ENCODE assay signal across 18 cellular contexts in the genomic region with DNA sequence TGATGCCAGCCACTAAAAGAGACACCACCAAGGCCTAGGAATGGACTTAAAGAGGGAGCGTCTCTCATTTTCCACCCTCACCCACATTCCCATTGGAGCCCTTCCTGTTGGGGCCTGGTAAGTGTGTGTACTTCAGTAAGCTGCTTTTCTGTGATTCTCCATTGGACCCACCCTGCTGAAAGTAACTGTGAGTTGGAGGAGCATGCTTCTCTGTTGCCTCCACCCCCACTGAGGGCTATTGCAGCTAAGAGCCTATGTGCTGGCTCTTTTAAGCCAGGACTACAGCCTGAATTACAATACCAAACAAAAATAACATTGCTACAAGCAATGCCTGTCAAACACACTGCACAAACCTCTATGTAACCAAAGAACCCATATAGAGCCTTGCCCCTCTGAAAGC.
A peak's percentile ranks its signal among the peaks of the same experiment; 100 is the strongest.
DNase-seq lines count a peak whose midpoint lies in the region; ATAC-seq and TF ChIP-seq lines count a peak whose summit lies in the region.
"Had no signal": no experiment of that assay in that cellular context is flagged by ENCODE, and none has a peak within 500 bp of the region (broad histone marks: within the 10 kb centered on the region; RNA-seq: fewer than 3 reads in every experiment).

No MANE protein-coding gene starts in this region.

- DNase-seq in activated naive CD8-positive, alpha-beta T cell treated with anti-CD3 and anti-CD28 coated beads, Interleukin-2, amount 10 ng/mL, durations not matched to agents 7 days and 5 days, result no peak
- no peak for DNase-seq in activated naive CD8-positive, alpha-beta T cell treated with anti-CD3 and anti-CD28 coated beads for 36 hours
- DNase-seq in T-helper 17 cell (no peak), middle frontal gyrus (ENCODE audit: extremely low spot score, low spot score) (no peak), GDM1 (lab: John Stamatoyannopoulos, UW) (no peak), DMS79 (lab: John Stamatoyannopoulos, UW) (no peak), adrenal gland (no peak)
- DNase-seq: activated CD8-positive, alpha-beta memory T cell treated with anti-CD3 and anti-CD28 coated beads, Interleukin-2, amount 50 U/mL, for 48 hours; Caco-2; HCEC 1CT; islet precursor cell; NCI-H69; stimulated activated CD4-positive, alpha-beta T cell treated with anti-CD3 and anti-CD28 coated beads, Interleukin-2, amount 100 ng/mL, for 48 hours; thyroid gland had no signal

- H3K36me3 Mint-ChIP-seq in activated naive CD8-positive, alpha-beta T cell treated with anti-CD3 and anti-CD28 coated beads, Interleukin-2, amount 10 ng/mL, durations not matched to agents 7 days and 5 days, result peaks cover 14% of the 10 kb centered on the region
- H3K36me3 Mint-ChIP-seq in activated naive CD8-positive, alpha-beta T cell treated with anti-CD3 and anti-CD28 coated beads for 36 hours, result peaks cover 12% of the 10 kb centered on the region
- peaks cover 3% of the 10 kb centered on the region for H3K36me3 Mint-ChIP-seq in T-helper 17 cell (ENCODE audit: low read depth)

- 100% methylated on average over 1 of the region's 1 CpG for WGBS in adrenal gland, 4 donors

- no peak overlapping the region for H3K4me3 ChIP-seq in adrenal gland
- H3K4me3 ChIP-seq: gastroesophageal sphincter, thyroid gland had no signal

- no peak for TF ChIP-seq POLR2A in adrenal gland (IDR thresholded peaks at IDR 0.05)

- H3K27ac Mint-ChIP-seq in activated naive CD8-positive, alpha-beta T cell treated with anti-CD3 and anti-CD28 coated beads, Interleukin-2, amount 10 ng/mL, durations not matched to agents 7 days and 5 days, result peak overlapping the region; percentile 50
- H3K27ac Mint-ChIP-seq in activated naive CD8-positive, alpha-beta T cell treated with anti-CD3 and anti-CD28 coated beads for 36 hours, result no peak overlapping the region
- H3K27ac Mint-ChIP-seq in T-helper 17 cell, result peak overlapping the region; percentile 51
- H3K27ac Mint-ChIP-seq: memory B cell had no signal

- POLR2A ChIA-PET in activated naive CD8-positive, alpha-beta T cell treated with anti-CD3 and anti-CD28 coated beads, Interleukin-2, amount 10 ng/mL, durations not matched to agents 7 days and 5 days (lab: Charles Lee), result no interaction called here

- H3K9me3 ChIP-seq in T-helper 17 cell (ENCODE audit: control insufficient read depth, low read length, poor library complexity, severe bottlenecking) (peaks cover 3% of the 10 kb centered on the region), adrenal gland (replicated peaks in 1 of 3) (no peaks in the 10 kb centered on the region)
- H3K9me3 ChIP-seq: Caco-2, thyroid gland had no signal

- H3K27ac ChIP-seq in adrenal gland, result no peak overlapping the region
- H3K27ac ChIP-seq: gastroesophageal sphincter, thyroid gland had no signal

- ATAC-seq in activated naive CD8-positive, alpha-beta T cell treated with anti-CD3 and anti-CD28 coated beads, Interleukin-2, amount 10 ng/mL, durations not matched to agents 7 days and 5 days (ENCODE audit: low read depth), result no peak
- ATAC-seq in HG02798 (IDR thresholded peaks at IDR 0.05; ENCODE audit: poor library complexity, unreplicated experiment), result peak; percentile 13
- no peak for ATAC-seq in T-helper 17 cell
- ATAC-seq: gastroesophageal sphincter, HepG2 had no signal

- no peaks in the 10 kb centered on the region for H3K27me3 Mint-ChIP-seq in activated naive CD8-positive, alpha-beta T cell treated with anti-CD3 and anti-CD28 coated beads, Interleukin-2, amount 10 ng/mL, durations not matched to agents 7 days and 5 days
- no peaks in the 10 kb centered on the region for H3K27me3 Mint-ChIP-seq in activated naive CD8-positive, alpha-beta T cell treated with anti-CD3 and anti-CD28 coated beads for 36 hours
- H3K27me3 Mint-ChIP-seq in T-helper 17 cell, result no peaks in the 10 kb centered on the region

- no peaks in the 10 kb centered on the region for H3K27me3 ChIP-seq in adrenal gland
- H3K27me3 ChIP-seq: gastroesophageal sphincter, thyroid gland had no signal

- no peaks in the 10 kb centered on the region for H3K4me1 ChIP-seq in adrenal gland (replicated peaks in 1 of 2)
- H3K4me1 ChIP-seq: Caco-2, gastroesophageal sphincter, thyroid gland had no signal

- peak overlapping the region; percentile 64 for H3K4me3 Mint-ChIP-seq in activated naive CD8-positive, alpha-beta T cell treated with anti-CD3 and anti-CD28 coated beads, Interleukin-2, amount 10 ng/mL, durations not matched to agents 7 days and 5 days
- no peak overlapping the region for H3K4me3 Mint-ChIP-seq in activated naive CD8-positive, alpha-beta T cell treated with anti-CD3 and anti-CD28 coated beads for 36 hours
- peak overlapping the region; percentile 70 for H3K4me3 Mint-ChIP-seq in T-helper 17 cell
- H3K4me3 Mint-ChIP-seq: memory B cell had no signal

- peaks cover 7% of the 10 kb centered on the region for H3K4me1 Mint-ChIP-seq in activated naive CD8-positive, alpha-beta T cell treated with anti-CD3 and anti-CD28 coated beads, Interleukin-2, amount 10 ng/mL, durations not matched to agents 7 days and 5 days
- peaks cover 15% of the 10 kb centered on the region for H3K4me1 Mint-ChIP-seq in activated naive CD8-positive, alpha-beta T cell treated with anti-CD3 and anti-CD28 coated beads for 36 hours
- H3K4me1 Mint-ChIP-seq in T-helper 17 cell, result peaks cover 21% of the 10 kb centered on the region
- H3K4me1 Mint-ChIP-seq: memory B cell had no signal

- no peak for TF ChIP-seq CTCF in adrenal gland (IDR thresholded peaks at IDR 0.05)

- peaks cover 8% of the 10 kb centered on the region for H3K9me3 Mint-ChIP-seq in activated naive CD8-positive, alpha-beta T cell treated with anti-CD3 and anti-CD28 coated beads, Interleukin-2, amount 10 ng/mL, durations not matched to agents 7 days and 5 days
- H3K9me3 Mint-ChIP-seq in activated naive CD8-positive, alpha-beta T cell treated with anti-CD3 and anti-CD28 coated beads for 36 hours, result peaks cover 13% of the 10 kb centered on the region

- no peaks in the 10 kb centered on the region for H3K36me3 ChIP-seq in adrenal gland (replicated peaks in 1 of 2)
- H3K36me3 ChIP-seq: gastroesophageal sphincter, thyroid gland had no signal

- intact Hi-C loops in adrenal gland (cut with DNase I), result no loop called here
